9 cellular contexts compared by ENCODE assay signal in genomic region chr4:153792007-153792892, GRCh38. TPM values are rescaled to one million over a fixed set of nuclear protein-coding genes. Genes with fewer than 3 reads are reported as not detected.
DNase-seq lines count a peak whose midpoint lies in the region; ATAC-seq, FAIRE-seq and TF ChIP-seq lines count a peak whose summit lies in the region.
"Had no signal": no experiment of that assay in that cellular context is flagged by ENCODE, and none has a peak within 500 bp of the region (broad histone marks: within the 10 kb centered on the region; RNA-seq: fewer than 3 reads in every experiment).

No MANE protein-coding gene starts in this region.

- H3K14ac ChIP-seq in neuronal stem cell (ENCODE audit: low read length) = no peak overlapping the region

- peak overlapping the region; percentile 97 for H3K27ac ChIP-seq in neuronal stem cell (replicated peaks; ENCODE audit: low read length)

- peaks cover 16 to 20% of the 10 kb centered on the region in 2 donors for H3K4me1 ChIP-seq in neuronal stem cell (ENCODE audit: control insufficient read depth in 2 of 2, insufficient read depth in 1 of 2, low read depth in 1 of 2, low read length in 2 of 2)

- H2AK5ac ChIP-seq in neuronal stem cell (ENCODE audit: low read depth, low read length) = peak overlapping the region; percentile 100

- H3K79me1 ChIP-seq in neuronal stem cell (ENCODE audit: low read depth, low read length) = no peaks in the 10 kb centered on the region

- H3K36me3 ChIP-seq in neuronal stem cell (replicated peaks in 1 of 2; ENCODE audit: control insufficient read depth in 2 of 2, insufficient read depth in 2 of 2, low read length in 2 of 2) = peaks cover 0 to 9% of the 10 kb centered on the region in 2 donors

- TF ChIP-seq POLR2A in H54 (IDR thresholded peaks at IDR 0.05; ENCODE audit: low read depth, low read length) = no peak

- peak overlapping the region in 1 of 2 donors; percentile 83 for H3K4me3 ChIP-seq in neuronal stem cell (ENCODE audit: low read length in 2 of 2)

- H4K91ac ChIP-seq in neuronal stem cell (ENCODE audit: low read depth, low read length, poor library complexity) = peak overlapping the region; percentile 81

- FAIRE-seq in frontal cortex (lab: Jason Lieb, UNC) (no peak), H54 (lab: Jason Lieb, UNC) (no peak)
- FAIRE-seq: A204.1 had no signal

- H2BK120ac ChIP-seq in neuronal stem cell (ENCODE audit: low read depth, low read length) = no peak overlapping the region

- peak overlapping the region; percentile 78 for H3K9ac ChIP-seq in neuronal stem cell (ENCODE audit: low read depth, low read length, poor library complexity)

- no peak overlapping the region for H4K8ac ChIP-seq in neuronal stem cell (ENCODE audit: low read depth, low read length)

- no CpG with 5 or more reads among the region's 53 CpGs for WGBS in neuronal stem cell (ENCODE audit: extremely low coverage in 2 of 2, insufficient read length in 2 of 2, insufficient replicate concordance in 1 of 2), 2 donors

- H2BK12ac ChIP-seq in neuronal stem cell (ENCODE audit: low read length) = no peak overlapping the region

- peak overlapping the region; percentile 79 for H2BK5ac ChIP-seq in neuronal stem cell (ENCODE audit: low read length)

- no peaks in the 10 kb centered on the region for H3K27me3 ChIP-seq in neuronal stem cell (ENCODE audit: control insufficient read depth in 3 of 3, insufficient read depth in 3 of 3, low read depth in 1 of 3, low read length in 3 of 3)

- no peak overlapping the region for H3K23ac ChIP-seq in neuronal stem cell (ENCODE audit: low read depth, low read length, poor library complexity)

- no peak overlapping the region for H2AFZ ChIP-seq in neuronal stem cell (ENCODE audit: low read length)

- ATAC-seq in GM19324 (IDR thresholded peaks at IDR 0.05; ENCODE audit: low FRiP score, unreplicated experiment) (no peak), GM18520 (IDR thresholded peaks at IDR 0.05; ENCODE audit: unreplicated experiment) (no peak)

- DNase-seq in DMS 273 (lab: John Stamatoyannopoulos, UW; ENCODE audit: unreplicated experiment) = peak; percentile 48
- no peak for DNase-seq in DMS 273 treated with DMSO at 0.1 percent for 48 hours (lab: John Stamatoyannopoulos, UW)
- DNase-seq in activated T-cell treated with anti-CD3 and anti-CD28 coated beads, Interleukin-2, amount 50 U/mL, for 1 hour = peak; percentile 38
- peak; percentile 36 to 57 for DNase-seq in frontal cortex (ENCODE audit: low spot score in 2 of 2)
- peak; percentile 94 for DNase-seq in neuronal stem cell (ENCODE audit: low spot score)
- no peak for DNase-seq in H54 (ENCODE audit: insufficient read length, low spot score)

- peaks cover 0 to 24% of the 10 kb centered on the region in 2 donors for H3K9me3 ChIP-seq in neuronal stem cell (replicated peaks in 1 of 2; ENCODE audit: control insufficient read depth in 2 of 2, insufficient read depth in 1 of 2, low read depth in 1 of 2, low read length in 2 of 2)

- peak overlapping the region; percentile 71 for H3K4ac ChIP-seq in neuronal stem cell (ENCODE audit: low read length)

- H3K18ac ChIP-seq in neuronal stem cell (ENCODE audit: low read length) = peak overlapping the region; percentile 95

- peak overlapping the region; percentile 90 for H3K4me2 ChIP-seq in neuronal stem cell (ENCODE audit: insufficient read depth, low read length, poor library complexity, severe bottlenecking)

- H2BK15ac ChIP-seq in neuronal stem cell (ENCODE audit: low read length) = peak overlapping the region; percentile 82

RNA-seq across cellular contexts. Expression of gene SFRP2, which starts 3.4 kb away (rescaled TPM):
- total RNA-seq in frontal cortex = 0.82 TPM
- polyA plus RNA-seq in neuronal stem cell (2013, experiment 1 of 2) = 425 TPM
- 420 TPM for polyA plus RNA-seq in neuronal stem cell (2013, experiment 2 of 2)

RNA-seq across cellular contexts. Expression of gene RNF175, which starts 32.4 kb away (rescaled TPM):
- 31.0 TPM for total RNA-seq in frontal cortex
- 22.7 TPM for polyA plus RNA-seq in neuronal stem cell (2013, experiment 1 of 2)
- polyA plus RNA-seq in neuronal stem cell (2013, experiment 2 of 2) = 22.6 TPM

Comparison
In these comparisons a context has a peak if more than half of its experiments do, and no peak if none do; other contexts are left out.
1. DNase-seq: peak in DMS 273 (single experiment), activated T-cell treated with anti-CD3 and anti-CD28 coated beads, Interleukin-2, amount 50 U/mL, for 1 hour (single experiment), frontal cortex (2 of 2) and neuronal stem cell (single experiment); none in DMS 273 treated with DMSO at 0.1 percent for 48 hours (single experiment) and H54 (single experiment).